5 cellular contexts compared by ENCODE assay signal in the genomic region with DNA sequence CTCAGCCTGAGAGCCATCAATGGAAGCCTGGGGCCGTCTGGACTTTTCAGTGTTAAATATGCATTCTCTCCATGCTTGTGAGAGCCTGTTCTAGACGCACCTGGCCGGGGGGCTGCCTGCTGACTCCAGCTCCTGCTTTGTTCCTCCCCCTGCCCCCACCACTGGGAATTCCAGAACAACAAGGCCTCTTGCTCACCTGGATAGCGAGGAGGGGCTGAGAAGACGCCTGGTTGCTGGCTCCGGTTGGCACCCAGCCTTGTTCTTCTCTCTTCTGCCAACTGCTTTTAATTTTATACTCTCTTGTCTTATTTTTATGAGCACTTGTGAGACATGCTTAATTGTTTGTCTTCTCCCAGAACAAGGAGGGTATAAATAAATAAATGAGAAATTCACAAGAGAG.
"Had no signal": no experiment of that assay in that cellular context is flagged by ENCODE, and none has a peak within 500 bp of the region (broad histone marks: within the 10 kb centered on the region; RNA-seq: fewer than 3 reads in every experiment).

No MANE protein-coding gene starts in this region.

- H3K27ac ChIP-seq: adrenal gland, cardiac muscle cell, dorsolateral prefrontal cortex, lower lobe of right lung, upper lobe of left lung had no signal

- H3K36me3 ChIP-seq: adrenal gland, cardiac muscle cell, lower lobe of right lung, upper lobe of left lung had no signal

- H3K9me3 ChIP-seq: adrenal gland, lower lobe of right lung, upper lobe of left lung had no signal

- H3K27me3 ChIP-seq: upper lobe of left lung had no signal

- H3K4me3 ChIP-seq: adrenal gland, cardiac muscle cell, dorsolateral prefrontal cortex, lower lobe of right lung, upper lobe of left lung had no signal

- H3K4me1 ChIP-seq: adrenal gland, lower lobe of right lung, upper lobe of left lung had no signal
